2 cellular contexts compared by ENCODE assay signal in the genomic region with DNA sequence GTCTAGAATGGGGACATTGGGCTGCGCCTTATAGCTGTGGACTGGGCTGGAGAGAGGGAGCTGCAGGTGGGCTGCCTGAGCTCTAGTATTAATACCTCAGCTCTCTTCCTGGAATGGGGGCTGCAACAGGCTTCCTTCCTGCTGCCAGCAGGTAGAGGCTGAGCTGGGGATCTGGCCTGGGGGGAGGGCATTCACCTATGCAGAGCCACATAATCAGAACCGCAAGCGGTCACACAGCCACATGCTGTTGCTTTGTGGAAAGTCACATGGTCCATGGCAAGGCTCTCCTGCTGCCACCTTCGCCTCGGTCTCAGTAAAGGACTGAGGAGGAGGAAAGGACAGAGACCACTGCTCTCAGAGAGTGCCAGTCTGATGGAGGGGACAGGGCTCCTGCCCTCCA.
TF ChIP-seq lines count a peak whose summit lies in the region.

No MANE protein-coding gene starts in this region.

TF ChIP-seq in GM23338, 12 proteins besides CTCF, POLR2A, EP300 and RAD21 (continued from another document and continues in another):
- TF ChIP-seq, protein P1, sequence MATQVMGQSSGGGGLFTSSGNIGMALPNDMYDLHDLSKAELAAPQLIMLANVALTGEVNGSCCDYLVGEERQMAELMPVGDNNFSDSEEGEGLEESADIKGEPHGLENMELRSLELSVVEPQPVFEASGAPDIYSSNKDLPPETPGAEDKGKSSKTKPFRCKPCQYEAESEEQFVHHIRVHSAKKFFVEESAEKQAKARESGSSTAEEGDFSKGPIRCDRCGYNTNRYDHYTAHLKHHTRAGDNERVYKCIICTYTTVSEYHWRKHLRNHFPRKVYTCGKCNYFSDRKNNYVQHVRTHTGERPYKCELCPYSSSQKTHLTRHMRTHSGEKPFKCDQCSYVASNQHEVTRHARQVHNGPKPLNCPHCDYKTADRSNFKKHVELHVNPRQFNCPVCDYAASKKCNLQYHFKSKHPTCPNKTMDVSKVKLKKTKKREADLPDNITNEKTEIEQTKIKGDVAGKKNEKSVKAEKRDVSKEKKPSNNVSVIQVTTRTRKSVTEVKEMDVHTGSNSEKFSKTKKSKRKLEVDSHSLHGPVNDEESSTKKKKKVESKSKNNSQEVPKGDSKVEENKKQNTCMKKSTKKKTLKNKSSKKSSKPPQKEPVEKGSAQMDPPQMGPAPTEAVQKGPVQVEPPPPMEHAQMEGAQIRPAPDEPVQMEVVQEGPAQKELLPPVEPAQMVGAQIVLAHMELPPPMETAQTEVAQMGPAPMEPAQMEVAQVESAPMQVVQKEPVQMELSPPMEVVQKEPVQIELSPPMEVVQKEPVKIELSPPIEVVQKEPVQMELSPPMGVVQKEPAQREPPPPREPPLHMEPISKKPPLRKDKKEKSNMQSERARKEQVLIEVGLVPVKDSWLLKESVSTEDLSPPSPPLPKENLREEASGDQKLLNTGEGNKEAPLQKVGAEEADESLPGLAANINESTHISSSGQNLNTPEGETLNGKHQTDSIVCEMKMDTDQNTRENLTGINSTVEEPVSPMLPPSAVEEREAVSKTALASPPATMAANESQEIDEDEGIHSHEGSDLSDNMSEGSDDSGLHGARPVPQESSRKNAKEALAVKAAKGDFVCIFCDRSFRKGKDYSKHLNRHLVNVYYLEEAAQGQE (IDR thresholded peaks at IDR 0.05; ENCODE audit: unreplicated experiment) = no peak
- TF ChIP-seq CREB1 (CRISPR knock-in tag; IDR thresholded peaks at IDR 0.05; ENCODE audit: low read depth) = no peak
- no peak for TF ChIP-seq EZH2 (IDR thresholded peaks at IDR 0.05; ENCODE audit: low read depth, unreplicated experiment)
- TF ChIP-seq, protein P2, sequence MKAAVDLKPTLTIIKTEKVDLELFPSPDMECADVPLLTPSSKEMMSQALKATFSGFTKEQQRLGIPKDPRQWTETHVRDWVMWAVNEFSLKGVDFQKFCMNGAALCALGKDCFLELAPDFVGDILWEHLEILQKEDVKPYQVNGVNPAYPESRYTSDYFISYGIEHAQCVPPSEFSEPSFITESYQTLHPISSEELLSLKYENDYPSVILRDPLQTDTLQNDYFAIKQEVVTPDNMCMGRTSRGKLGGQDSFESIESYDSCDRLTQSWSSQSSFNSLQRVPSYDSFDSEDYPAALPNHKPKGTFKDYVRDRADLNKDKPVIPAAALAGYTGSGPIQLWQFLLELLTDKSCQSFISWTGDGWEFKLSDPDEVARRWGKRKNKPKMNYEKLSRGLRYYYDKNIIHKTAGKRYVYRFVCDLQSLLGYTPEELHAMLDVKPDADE (IDR thresholded peaks at IDR 0.05) = no peak
- TF ChIP-seq EZH2phosphoT487 (IDR thresholded peaks at IDR 0.05; ENCODE audit: unreplicated experiment) = no peak
- TF ChIP-seq POLR2AphosphoS5 (IDR thresholded peaks at IDR 0.05; ENCODE audit: low read depth) = no peak
- TF ChIP-seq, protein P3, sequence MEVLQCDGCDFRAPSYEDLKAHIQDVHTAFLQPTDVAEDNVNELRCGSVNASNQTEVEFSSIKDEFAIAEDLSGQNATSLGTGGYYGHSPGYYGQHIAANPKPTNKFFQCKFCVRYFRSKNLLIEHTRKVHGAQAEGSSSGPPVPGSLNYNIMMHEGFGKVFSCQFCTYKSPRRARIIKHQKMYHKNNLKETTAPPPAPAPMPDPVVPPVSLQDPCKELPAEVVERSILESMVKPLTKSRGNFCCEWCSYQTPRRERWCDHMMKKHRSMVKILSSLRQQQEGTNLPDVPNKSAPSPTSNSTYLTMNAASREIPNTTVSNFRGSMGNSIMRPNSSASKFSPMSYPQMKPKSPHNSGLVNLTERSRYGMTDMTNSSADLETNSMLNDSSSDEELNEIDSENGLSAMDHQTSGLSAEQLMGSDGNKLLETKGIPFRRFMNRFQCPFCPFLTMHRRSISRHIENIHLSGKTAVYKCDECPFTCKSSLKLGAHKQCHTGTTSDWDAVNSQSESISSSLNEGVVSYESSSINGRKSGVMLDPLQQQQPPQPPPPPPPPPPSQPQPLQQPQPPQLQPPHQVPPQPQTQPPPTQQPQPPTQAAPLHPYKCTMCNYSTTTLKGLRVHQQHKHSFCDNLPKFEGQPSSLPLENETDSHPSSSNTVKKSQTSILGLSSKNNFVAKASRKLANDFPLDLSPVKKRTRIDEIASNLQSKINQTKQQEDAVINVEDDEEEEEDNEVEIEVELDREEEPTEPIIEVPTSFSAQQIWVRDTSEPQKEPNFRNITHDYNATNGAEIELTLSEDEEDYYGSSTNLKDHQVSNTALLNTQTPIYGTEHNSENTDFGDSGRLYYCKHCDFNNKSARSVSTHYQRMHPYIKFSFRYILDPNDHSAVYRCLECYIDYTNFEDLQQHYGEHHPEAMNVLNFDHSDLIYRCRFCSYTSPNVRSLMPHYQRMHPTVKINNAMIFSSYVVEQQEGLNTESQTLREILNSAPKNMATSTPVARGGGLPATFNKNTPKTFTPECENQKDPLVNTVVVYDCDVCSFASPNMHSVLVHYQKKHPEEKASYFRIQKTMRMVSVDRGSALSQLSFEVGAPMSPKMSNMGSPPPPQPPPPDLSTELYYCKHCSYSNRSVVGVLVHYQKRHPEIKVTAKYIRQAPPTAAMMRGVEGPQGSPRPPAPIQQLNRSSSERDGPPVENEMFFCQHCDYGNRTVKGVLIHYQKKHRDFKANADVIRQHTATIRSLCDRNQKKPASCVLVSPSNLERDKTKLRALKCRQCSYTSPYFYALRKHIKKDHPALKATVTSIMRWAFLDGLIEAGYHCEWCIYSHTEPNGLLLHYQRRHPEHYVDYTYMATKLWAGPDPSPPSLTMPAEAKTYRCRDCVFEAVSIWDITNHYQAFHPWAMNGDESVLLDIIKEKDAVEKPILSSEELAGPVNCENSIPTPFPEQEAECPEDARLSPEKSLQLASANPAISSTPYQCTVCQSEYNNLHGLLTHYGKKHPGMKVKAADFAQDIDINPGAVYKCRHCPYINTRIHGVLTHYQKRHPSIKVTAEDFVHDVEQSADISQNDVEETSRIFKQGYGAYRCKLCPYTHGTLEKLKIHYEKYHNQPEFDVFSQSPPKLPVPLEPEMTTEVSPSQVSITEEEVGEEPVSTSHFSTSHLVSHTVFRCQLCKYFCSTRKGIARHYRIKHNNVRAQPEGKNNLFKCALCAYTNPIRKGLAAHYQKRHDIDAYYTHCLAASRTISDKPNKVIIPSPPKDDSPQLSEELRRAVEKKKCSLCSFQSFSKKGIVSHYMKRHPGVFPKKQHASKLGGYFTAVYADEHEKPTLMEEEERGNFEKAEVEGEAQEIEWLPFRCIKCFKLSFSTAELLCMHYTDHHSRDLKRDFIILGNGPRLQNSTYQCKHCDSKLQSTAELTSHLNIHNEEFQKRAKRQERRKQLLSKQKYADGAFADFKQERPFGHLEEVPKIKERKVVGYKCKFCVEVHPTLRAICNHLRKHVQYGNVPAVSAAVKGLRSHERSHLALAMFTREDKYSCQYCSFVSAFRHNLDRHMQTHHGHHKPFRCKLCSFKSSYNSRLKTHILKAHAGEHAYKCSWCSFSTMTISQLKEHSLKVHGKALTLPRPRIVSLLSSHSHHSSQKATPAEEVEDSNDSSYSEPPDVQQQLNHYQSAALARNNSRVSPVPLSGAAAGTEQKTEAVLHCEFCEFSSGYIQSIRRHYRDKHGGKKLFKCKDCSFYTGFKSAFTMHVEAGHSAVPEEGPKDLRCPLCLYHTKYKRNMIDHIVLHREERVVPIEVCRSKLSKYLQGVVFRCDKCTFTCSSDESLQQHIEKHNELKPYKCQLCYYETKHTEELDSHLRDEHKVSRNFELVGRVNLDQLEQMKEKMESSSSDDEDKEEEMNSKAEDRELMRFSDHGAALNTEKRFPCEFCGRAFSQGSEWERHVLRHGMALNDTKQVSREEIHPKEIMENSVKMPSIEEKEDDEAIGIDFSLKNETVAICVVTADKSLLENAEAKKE (CRISPR knock-in tag; IDR thresholded peaks at IDR 0.05) = no peak
- TF ChIP-seq ZNF114 (CRISPR knock-in tag; IDR thresholded peaks at IDR 0.05) = no peak
- no peak for TF ChIP-seq JUNB (IDR thresholded peaks at IDR 0.05; ENCODE audit: unreplicated experiment)
- no peak for TF ChIP-seq NANOG (IDR thresholded peaks at IDR 0.05; ENCODE audit: borderline replicate concordance)

TF ChIP-seq in WTC11, 78 proteins besides CTCF, POLR2A, EP300 and RAD21:
- TF ChIP-seq, protein P4, sequence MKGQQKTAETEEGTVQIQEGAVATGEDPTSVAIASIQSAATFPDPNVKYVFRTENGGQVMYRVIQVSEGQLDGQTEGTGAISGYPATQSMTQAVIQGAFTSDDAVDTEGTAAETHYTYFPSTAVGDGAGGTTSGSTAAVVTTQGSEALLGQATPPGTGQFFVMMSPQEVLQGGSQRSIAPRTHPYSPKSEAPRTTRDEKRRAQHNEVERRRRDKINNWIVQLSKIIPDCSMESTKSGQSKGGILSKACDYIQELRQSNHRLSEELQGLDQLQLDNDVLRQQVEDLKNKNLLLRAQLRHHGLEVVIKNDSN (CRISPR knock-in tag; IDR thresholded peaks at IDR 0.05) = peak; percentile 53; the same call in 1 of the 2 replicates
- TF ChIP-seq RELA (CRISPR knock-in tag; IDR thresholded peaks at IDR 0.05; ENCODE audit: borderline replicate concordance) (no peak), CREM (CRISPR knock-in tag; IDR thresholded peaks at IDR 0.05) (no peak), ZNF423 (CRISPR knock-in tag; IDR thresholded peaks at IDR 0.05) (peak; percentile 30; the same call in 1 of the 2 replicates), ETV6 (CRISPR knock-in tag; IDR thresholded peaks at IDR 0.05) (0 out of 2 replicates have a peak, but pooled peaks have one; percentile 18)
- TF ChIP-seq, protein P5, sequence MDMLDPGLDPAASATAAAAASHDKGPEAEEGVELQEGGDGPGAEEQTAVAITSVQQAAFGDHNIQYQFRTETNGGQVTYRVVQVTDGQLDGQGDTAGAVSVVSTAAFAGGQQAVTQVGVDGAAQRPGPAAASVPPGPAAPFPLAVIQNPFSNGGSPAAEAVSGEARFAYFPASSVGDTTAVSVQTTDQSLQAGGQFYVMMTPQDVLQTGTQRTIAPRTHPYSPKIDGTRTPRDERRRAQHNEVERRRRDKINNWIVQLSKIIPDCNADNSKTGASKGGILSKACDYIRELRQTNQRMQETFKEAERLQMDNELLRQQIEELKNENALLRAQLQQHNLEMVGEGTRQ (CRISPR knock-in tag; IDR thresholded peaks at IDR 0.05) = peak; percentile 73
- TF ChIP-seq, protein P6, sequence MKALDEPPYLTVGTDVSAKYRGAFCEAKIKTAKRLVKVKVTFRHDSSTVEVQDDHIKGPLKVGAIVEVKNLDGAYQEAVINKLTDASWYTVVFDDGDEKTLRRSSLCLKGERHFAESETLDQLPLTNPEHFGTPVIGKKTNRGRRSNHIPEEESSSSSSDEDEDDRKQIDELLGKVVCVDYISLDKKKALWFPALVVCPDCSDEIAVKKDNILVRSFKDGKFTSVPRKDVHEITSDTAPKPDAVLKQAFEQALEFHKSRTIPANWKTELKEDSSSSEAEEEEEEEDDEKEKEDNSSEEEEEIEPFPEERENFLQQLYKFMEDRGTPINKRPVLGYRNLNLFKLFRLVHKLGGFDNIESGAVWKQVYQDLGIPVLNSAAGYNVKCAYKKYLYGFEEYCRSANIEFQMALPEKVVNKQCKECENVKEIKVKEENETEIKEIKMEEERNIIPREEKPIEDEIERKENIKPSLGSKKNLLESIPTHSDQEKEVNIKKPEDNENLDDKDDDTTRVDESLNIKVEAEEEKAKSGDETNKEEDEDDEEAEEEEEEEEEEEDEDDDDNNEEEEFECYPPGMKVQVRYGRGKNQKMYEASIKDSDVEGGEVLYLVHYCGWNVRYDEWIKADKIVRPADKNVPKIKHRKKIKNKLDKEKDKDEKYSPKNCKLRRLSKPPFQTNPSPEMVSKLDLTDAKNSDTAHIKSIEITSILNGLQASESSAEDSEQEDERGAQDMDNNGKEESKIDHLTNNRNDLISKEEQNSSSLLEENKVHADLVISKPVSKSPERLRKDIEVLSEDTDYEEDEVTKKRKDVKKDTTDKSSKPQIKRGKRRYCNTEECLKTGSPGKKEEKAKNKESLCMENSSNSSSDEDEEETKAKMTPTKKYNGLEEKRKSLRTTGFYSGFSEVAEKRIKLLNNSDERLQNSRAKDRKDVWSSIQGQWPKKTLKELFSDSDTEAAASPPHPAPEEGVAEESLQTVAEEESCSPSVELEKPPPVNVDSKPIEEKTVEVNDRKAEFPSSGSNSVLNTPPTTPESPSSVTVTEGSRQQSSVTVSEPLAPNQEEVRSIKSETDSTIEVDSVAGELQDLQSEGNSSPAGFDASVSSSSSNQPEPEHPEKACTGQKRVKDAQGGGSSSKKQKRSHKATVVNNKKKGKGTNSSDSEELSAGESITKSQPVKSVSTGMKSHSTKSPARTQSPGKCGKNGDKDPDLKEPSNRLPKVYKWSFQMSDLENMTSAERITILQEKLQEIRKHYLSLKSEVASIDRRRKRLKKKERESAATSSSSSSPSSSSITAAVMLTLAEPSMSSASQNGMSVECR (CRISPR knock-in tag; IDR thresholded peaks at IDR 0.05; ENCODE audit: borderline replicate concordance) = no peak
- TF ChIP-seq, protein P7, sequence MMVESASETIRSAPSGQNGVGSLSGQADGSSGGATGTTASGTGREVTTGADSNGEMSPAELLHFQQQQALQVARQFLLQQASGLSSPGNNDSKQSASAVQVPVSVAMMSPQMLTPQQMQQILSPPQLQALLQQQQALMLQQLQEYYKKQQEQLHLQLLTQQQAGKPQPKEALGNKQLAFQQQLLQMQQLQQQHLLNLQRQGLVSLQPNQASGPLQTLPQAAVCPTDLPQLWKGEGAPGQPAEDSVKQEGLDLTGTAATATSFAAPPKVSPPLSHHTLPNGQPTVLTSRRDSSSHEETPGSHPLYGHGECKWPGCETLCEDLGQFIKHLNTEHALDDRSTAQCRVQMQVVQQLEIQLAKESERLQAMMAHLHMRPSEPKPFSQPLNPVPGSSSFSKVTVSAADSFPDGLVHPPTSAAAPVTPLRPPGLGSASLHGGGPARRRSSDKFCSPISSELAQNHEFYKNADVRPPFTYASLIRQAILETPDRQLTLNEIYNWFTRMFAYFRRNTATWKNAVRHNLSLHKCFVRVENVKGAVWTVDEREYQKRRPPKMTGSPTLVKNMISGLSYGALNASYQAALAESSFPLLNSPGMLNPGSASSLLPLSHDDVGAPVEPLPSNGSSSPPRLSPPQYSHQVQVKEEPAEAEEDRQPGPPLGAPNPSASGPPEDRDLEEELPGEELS (CRISPR knock-in tag; IDR thresholded peaks at IDR 0.05) = no peak
- TF ChIP-seq, protein P8, sequence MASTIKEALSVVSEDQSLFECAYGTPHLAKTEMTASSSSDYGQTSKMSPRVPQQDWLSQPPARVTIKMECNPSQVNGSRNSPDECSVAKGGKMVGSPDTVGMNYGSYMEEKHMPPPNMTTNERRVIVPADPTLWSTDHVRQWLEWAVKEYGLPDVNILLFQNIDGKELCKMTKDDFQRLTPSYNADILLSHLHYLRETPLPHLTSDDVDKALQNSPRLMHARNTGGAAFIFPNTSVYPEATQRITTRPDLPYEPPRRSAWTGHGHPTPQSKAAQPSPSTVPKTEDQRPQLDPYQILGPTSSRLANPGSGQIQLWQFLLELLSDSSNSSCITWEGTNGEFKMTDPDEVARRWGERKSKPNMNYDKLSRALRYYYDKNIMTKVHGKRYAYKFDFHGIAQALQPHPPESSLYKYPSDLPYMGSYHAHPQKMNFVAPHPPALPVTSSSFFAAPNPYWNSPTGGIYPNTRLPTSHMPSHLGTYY (CRISPR knock-in tag; IDR thresholded peaks at IDR 0.05) = no peak
